ENCODE assay signal across 8 cellular contexts in the genomic region with DNA sequence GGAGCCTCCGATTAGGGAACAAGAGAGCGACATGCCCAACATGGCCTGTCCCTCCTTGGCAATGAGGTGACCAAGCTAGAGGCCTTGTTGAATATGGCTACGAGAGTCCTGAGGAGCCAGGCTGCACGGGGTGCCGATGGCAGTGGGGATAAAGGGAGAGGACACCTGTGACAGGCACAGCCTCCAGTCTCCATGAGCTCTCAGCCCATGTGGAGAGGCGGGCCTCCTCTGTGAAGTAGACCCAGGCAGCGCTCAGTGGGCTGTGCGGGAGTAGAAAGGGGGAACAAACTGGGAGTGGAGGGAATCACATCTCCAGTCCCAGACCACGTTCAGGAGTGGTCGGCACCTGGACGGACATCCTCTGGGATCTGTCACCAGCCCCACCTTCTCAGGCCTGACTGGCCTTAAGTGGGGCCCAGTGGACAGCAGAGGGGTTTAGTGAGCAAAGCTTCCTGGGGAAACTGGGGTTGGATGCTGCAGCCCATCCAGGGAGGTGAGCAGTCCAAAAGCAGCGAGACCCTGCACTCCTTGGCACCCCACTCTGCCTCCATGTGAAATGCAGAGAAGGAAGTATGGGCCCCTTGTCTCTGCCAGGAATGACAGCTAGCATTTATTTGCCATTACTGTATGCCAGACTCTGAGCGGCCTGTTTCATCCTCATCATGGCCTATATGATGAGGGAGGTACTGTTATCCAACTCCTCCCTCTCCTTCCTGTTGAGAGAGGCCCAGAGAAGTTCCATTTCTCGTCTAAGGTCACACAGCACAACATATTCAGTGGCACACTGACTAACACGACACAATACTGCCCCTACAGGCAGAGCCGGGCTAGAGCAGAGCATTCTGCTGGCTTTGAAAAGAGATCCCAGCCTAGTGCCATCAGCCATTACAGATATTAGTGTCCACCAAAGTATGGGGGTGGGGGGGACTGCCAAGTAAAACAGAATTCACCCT. TPM values are rescaled to one million over a fixed set of nuclear protein-coding genes. Genes with fewer than 3 reads are reported as not detected.
DNase-seq lines count a peak whose midpoint lies in the region; ATAC-seq lines count a peak whose summit lies in the region.

No MANE protein-coding gene starts in this region.

- in situ Hi-C loops in SK-MEL-5 (cut with HindIII; ENCODE audit: low pct_unique_long_range_greater_than_20kb, low sequenced_read_pairs), result no loop called here

- peak; percentile 85 for DNase-seq in GM03348 (ENCODE audit: low spot score)
- peak; percentile 85 for DNase-seq in HuH-7 (ENCODE audit: low spot score)
- DNase-seq in SK-MEL-5 (ENCODE audit: low read depth, low spot score), result peak; percentile 80
- DNase-seq in activated naive CD8-positive, alpha-beta T cell treated with anti-CD3 and anti-CD28 coated beads for 36 hours, result peak; percentile 62
- peak; percentile 68 for DNase-seq in left cardiac atrium
- DNase-seq in putamen (ENCODE audit: low spot score), result peak; percentile 18

- no peak overlapping the region for H3K4me3 Mint-ChIP-seq in activated naive CD8-positive, alpha-beta T cell treated with anti-CD3 and anti-CD28 coated beads for 36 hours

- ATAC-seq in left cardiac atrium (peak; percentile 55 to 59), GM21381 (IDR thresholded peaks at IDR 0.05; ENCODE audit: unreplicated experiment) (no peak), GM21529 (IDR thresholded peaks at IDR 0.05; ENCODE audit: unreplicated experiment) (no peak)

- peaks cover 4% of the 10 kb centered on the region for H3K4me1 Mint-ChIP-seq in activated naive CD8-positive, alpha-beta T cell treated with anti-CD3 and anti-CD28 coated beads for 36 hours

- peaks cover 24% of the 10 kb centered on the region for H3K27me3 Mint-ChIP-seq in activated naive CD8-positive, alpha-beta T cell treated with anti-CD3 and anti-CD28 coated beads for 36 hours

- no peaks in the 10 kb centered on the region for H3K36me3 Mint-ChIP-seq in activated naive CD8-positive, alpha-beta T cell treated with anti-CD3 and anti-CD28 coated beads for 36 hours

- intact Hi-C loops in left cardiac atrium (cut with DNase I), result loop anchor here in 1 of 2 donors (5.0 kb wide), 1 partner anchor 67 kb away; a partner anchor contains a TSS

- no peak overlapping the region for H3K27ac Mint-ChIP-seq in activated naive CD8-positive, alpha-beta T cell treated with anti-CD3 and anti-CD28 coated beads for 36 hours

- no peaks in the 10 kb centered on the region for H3K9me3 Mint-ChIP-seq in activated naive CD8-positive, alpha-beta T cell treated with anti-CD3 and anti-CD28 coated beads for 36 hours

RNA-seq across cellular contexts. Expression of a gene that starts 4.5 kb away (rescaled TPM):
- 0.08 and 1.3 TPM in 2 replicates for total RNA-seq in SK-MEL-5 (2014; rRNA removed; shearing (Covaris generic))
- polyA plus RNA-seq in SK-MEL-5 (2015; cell fraction: cytosol; rRNA removed), result 0.20 and 1.6 TPM in 2 replicates
- not detected in 2 replicates for polyA plus RNA-seq in SK-MEL-5 (2015; cell fraction: nucleus; rRNA removed)
- not detected for total RNA-seq in activated naive CD8-positive, alpha-beta T cell treated with anti-CD3 and anti-CD28 coated beads for 36 hours
- under 1 TPM; 0.10 to 0.65 TPM for total RNA-seq in left cardiac atrium

Comparison
In these comparisons a context has a peak if more than half of its experiments do, and no peak if none do; other contexts are left out.
1. DNase-seq: peak in every context shown above with its lines; median percentile 85 in GM03348; 85 in HuH-7; 80 in SK-MEL-5; 68 in left cardiac atrium; 62 in activated naive CD8-positive, alpha-beta T cell treated with anti-CD3 and anti-CD28 coated beads for 36 hours; 18 in putamen.
2. ATAC-seq: peak in left cardiac atrium (2 of 2); none in GM21381 (single experiment) and GM21529 (single experiment).